In the genomic region with DNA sequence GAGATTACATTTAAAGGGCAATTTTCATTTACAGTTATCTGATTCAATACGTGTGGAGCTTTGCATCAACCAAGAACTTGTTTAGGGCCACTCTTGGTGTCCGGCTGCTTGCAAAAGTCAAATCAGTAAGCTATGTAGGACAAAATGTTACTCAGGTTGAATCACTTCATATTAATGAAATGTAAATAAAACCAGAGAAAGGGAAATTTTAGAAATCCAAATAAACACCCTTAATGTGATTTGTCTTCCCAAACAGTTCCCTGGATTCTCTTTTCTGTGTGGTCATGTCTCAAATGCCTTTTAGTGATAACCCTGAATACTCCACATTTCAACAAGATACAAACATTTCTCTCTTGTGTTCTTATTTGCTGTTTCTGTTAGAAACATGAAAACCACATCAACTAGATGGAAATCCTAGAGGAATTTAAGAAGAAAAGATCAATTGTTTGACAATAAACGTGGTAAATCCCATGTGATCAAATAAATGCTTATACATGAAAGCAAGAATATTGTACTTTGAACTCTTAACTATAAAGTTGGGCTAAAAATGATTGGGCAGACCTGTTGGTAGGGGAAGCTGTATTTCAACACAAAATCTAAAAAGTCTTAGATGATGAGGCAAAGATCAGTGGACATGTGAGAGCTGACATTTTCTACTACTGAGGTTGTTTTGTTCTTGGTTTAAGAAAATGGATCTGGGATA, we compare ENCODE assay signal across 1 cellular context.
TF ChIP-seq lines count a peak whose summit lies in the region.

No MANE protein-coding gene starts in this region.

TF ChIP-seq in GM12878, 131 proteins besides CTCF, POLR2A, EP300 and RAD21:
- TF ChIP-seq, protein P1, sequence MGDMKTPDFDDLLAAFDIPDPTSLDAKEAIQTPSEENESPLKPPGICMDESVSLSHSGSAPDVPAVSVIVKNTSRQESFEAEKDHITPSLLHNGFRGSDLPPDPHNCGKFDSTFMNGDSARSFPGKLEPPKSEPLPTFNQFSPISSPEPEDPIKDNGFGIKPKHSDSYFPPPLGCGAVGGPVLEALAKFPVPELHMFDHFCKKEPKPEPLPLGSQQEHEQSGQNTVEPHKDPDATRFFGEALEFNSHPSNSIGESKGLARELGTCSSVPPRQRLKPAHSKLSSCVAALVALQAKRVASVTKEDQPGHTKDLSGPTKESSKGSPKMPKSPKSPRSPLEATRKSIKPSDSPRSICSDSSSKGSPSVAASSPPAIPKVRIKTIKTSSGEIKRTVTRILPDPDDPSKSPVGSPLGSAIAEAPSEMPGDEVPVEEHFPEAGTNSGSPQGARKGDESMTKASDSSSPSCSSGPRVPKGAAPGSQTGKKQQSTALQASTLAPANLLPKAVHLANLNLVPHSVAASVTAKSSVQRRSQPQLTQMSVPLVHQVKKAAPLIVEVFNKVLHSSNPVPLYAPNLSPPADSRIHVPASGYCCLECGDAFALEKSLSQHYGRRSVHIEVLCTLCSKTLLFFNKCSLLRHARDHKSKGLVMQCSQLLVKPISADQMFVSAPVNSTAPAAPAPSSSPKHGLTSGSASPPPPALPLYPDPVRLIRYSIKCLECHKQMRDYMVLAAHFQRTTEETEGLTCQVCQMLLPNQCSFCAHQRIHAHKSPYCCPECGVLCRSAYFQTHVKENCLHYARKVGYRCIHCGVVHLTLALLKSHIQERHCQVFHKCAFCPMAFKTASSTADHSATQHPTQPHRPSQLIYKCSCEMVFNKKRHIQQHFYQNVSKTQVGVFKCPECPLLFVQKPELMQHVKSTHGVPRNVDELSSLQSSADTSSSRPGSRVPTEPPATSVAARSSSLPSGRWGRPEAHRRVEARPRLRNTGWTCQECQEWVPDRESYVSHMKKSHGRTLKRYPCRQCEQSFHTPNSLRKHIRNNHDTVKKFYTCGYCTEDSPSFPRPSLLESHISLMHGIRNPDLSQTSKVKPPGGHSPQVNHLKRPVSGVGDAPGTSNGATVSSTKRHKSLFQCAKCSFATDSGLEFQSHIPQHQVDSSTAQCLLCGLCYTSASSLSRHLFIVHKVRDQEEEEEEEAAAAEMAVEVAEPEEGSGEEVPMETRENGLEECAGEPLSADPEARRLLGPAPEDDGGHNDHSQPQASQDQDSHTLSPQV (IDR thresholded peaks at IDR 0.05) = peak; percentile 25; the same call in 1 of the 2 replicates
- no peak for TF ChIP-seq IRF4 (IDR thresholded peaks at IDR 0.05; ENCODE audit: low read depth, low read length)
